In the genomic region with DNA sequence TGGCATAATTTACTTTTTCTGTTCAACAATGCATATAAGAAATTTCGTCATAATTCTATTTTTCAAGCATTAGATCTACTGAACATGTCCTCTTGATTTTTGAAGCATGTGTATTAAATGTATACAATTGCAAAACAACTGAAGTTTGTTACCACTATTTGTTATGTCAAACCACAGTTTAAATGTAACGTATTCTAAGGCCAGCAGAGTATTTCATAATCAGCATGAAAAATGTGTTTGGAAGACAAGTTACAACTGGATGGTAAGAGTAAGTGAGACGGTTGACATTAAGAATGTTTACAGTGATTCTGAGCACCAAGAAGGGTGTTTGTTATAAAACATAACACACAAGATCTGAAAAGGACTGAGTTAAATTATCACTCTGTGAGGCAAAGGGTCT, we compare ENCODE assay signal across 1 cellular context.
TF ChIP-seq lines count a peak whose summit lies in the region.

No MANE protein-coding gene starts in this region.

TF ChIP-seq in HepG2, 621 proteins besides CTCF, POLR2A, EP300 and RAD21 (continued from another document):
- TF ChIP-seq, protein P1, sequence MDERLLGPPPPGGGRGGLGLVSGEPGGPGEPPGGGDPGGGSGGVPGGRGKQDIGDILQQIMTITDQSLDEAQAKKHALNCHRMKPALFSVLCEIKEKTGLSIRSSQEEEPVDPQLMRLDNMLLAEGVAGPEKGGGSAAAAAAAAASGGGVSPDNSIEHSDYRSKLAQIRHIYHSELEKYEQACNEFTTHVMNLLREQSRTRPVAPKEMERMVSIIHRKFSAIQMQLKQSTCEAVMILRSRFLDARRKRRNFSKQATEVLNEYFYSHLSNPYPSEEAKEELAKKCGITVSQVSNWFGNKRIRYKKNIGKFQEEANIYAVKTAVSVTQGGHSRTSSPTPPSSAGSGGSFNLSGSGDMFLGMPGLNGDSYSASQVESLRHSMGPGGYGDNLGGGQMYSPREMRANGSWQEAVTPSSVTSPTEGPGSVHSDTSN (CRISPR knock-in tag; IDR thresholded peaks at IDR 0.05) = no peak
- TF ChIP-seq SP1 (IDR thresholded peaks at IDR 0.05) (no peak), SP1 (CRISPR knock-in tag; IDR thresholded peaks at IDR 0.05) (no peak), CCDC6 (CRISPR knock-in tag; IDR thresholded peaks at IDR 0.05) (no peak), GPN1 (CRISPR knock-in tag; IDR thresholded peaks at IDR 0.05; ENCODE audit: borderline replicate concordance) (no peak)
